In the genomic region with DNA sequence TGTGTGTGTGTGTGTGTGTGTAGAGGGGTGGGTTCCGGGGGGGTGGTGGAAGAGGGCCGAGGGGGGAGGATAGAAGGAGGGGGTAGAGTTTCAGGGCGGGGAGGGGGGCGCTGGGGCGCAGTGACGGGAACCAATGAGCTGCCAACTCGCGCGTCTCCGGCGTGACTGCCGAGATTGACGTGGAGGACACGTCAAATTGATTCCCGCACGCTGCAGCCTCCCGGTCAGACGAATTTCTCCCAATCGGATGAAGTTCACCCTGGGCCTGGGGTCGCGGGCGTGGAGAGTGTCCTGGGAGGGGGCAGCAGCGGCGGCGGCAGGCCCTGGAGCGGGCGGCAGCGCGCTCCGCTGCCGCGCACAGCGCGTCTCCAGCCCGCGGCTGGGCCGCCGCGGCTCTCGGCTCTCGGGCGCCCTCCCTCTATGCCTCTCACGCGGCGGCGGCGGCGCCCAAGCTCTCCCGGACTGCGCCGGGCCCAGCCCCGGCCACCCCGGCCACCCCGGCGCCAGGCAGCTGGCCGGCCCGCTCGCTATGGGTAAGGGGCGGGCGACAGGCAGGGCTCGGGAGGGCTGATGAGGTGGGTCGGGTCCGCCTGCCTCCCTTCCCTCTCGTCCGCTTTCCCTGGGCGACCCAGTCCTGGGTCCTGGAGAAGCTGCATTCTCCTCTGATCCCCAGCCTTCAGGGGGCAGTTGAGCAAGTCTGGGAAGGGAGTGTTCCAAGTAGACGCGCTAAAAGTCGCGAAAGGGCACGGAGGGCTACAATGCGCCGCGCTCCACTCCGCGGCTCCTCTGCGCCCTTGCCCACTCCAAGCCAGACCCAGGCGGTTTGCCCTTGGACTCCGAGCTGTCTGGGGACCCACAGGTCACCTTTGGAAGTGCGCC, we compare ENCODE assay signal across 14 cellular contexts. TPM values are rescaled to one million over a fixed set of nuclear protein-coding genes. Genes with fewer than 3 reads are reported as not detected.
DNase-seq lines count a peak whose midpoint lies in the region; ATAC-seq and TF ChIP-seq lines count a peak whose summit lies in the region.
"Had no signal": no experiment of that assay in that cellular context is flagged by ENCODE, and none has a peak within 500 bp of the region (broad histone marks: within the 10 kb centered on the region; RNA-seq: fewer than 3 reads in every experiment).

A gene (plus strand): TSS at position 199 of the 879 bp plus-strand sequence. CDS start 49 bp downstream, at position 248.

- peak; percentile 50 for TF ChIP-seq CTCF in endodermal cell (conservative IDR thresholded peaks at IDR 0.05)
- peak; percentile 43 for TF ChIP-seq CTCF in neural progenitor cell (IDR thresholded peaks at IDR 0.05)
- no peak for TF ChIP-seq CTCF in WERI-Rb-1 (IDR thresholded peaks at IDR 0.05; ENCODE audit: low read depth, low read length)

- H3K9me3 Mint-ChIP-seq in endodermal cell (no peaks in the 10 kb centered on the region), neural progenitor cell (peaks cover 3% of the 10 kb centered on the region)
- H3K9me3 Mint-ChIP-seq: activated CD8-positive, alpha-beta T cell treated with anti-CD3 and anti-CD28 coated beads for 36 hours had no signal

- no peaks in the 10 kb centered on the region for H3K79me2 ChIP-seq in neural progenitor cell (ENCODE audit: low read depth)

- H3K9ac ChIP-seq in HUES64 (ENCODE audit: low read depth, low read length): no peak within 1 kb of the TSS
- H3K9ac ChIP-seq in endodermal cell (ENCODE audit: extremely low read depth, low read length, poor library complexity, severe bottlenecking): no peak within 1 kb of the TSS
- H3K9ac ChIP-seq in neural progenitor cell: no peak within 1 kb of the TSS

- H3K9me3 ChIP-seq in HUES64 (ENCODE audit: insufficient read depth, low read depth, low read length) (no peaks in the 10 kb centered on the region), endodermal cell (ENCODE audit: control insufficient read depth, low read length) (no peaks in the 10 kb centered on the region), neural progenitor cell (ENCODE audit: low read depth) (no peaks in the 10 kb centered on the region), WERI-Rb-1 (ENCODE audit: severe bottlenecking) (peaks cover 2% of the 10 kb centered on the region)
- H3K9me3 ChIP-seq: Caco-2, heart right ventricle had no signal

- H4K20me1 ChIP-seq in neural progenitor cell (ENCODE audit: low read depth): peaks cover 92% of the 10 kb centered on the region

- no peak within 1 kb of the TSS for H3K27ac ChIP-seq in HUES64 (ENCODE audit: low read depth, low read length)
- H3K27ac ChIP-seq in endodermal cell (ENCODE audit: low read depth, low read length): no peak within 1 kb of the TSS
- no peak within 1 kb of the TSS for H3K27ac ChIP-seq in neural progenitor cell
- H3K27ac ChIP-seq in WERI-Rb-1: no peak within 1 kb of the TSS
- H3K27ac ChIP-seq: heart right ventricle had no signal

- H3K4me3 ChIP-seq in HUES64 (ENCODE audit: low read length): peak within 1 kb of the TSS; percentile 20; the same call in 1 of the 2 replicates
- peak within 1 kb of the TSS; percentile 77 for H3K4me3 ChIP-seq in endodermal cell (ENCODE audit: low read length)
- H3K4me3 ChIP-seq in neural progenitor cell: peak within 1 kb of the TSS; percentile 32
- H3K4me3 ChIP-seq in WERI-Rb-1 (ENCODE audit: low read depth, low read length): no peak within 1 kb of the TSS
- H3K4me3 ChIP-seq: heart right ventricle had no signal

- 1% methylated on average over 80 of the region's 80 CpGs for WGBS in HUES64
- WGBS in endodermal cell (ENCODE audit: insufficient coverage in 1 of 2, insufficient read length in 1 of 2), 2 experiments: 0 to 1% methylated on average over 10 to 79 of the region's 80 CpGs

- H3K4me2 ChIP-seq in neural progenitor cell: peak within 1 kb of the TSS; percentile 76

- H3K27me3 ChIP-seq in HUES64 (ENCODE audit: insufficient read depth, low read length): peaks cover 100% of the 10 kb centered on the region
- peaks cover 100% of the 10 kb centered on the region for H3K27me3 ChIP-seq in endodermal cell (ENCODE audit: control insufficient read depth, insufficient read depth, low read length, poor library complexity, severe bottlenecking)
- peaks cover 100% of the 10 kb centered on the region for H3K27me3 ChIP-seq in neural progenitor cell
- peaks cover 84% of the 10 kb centered on the region for H3K27me3 ChIP-seq in WERI-Rb-1 (ENCODE audit: insufficient read depth, low read depth, severe bottlenecking)

- H2AFZ ChIP-seq in neural progenitor cell (replicated peaks): no peak within 1 kb of the TSS

- ATAC-seq in HG02852 (IDR thresholded peaks at IDR 0.05; ENCODE audit: unreplicated experiment): no peak
- ATAC-seq: activated CD8-positive, alpha-beta T cell treated with anti-CD3 and anti-CD28 coated beads for 36 hours had no signal

- H3K27ac Mint-ChIP-seq in endodermal cell: no peak within 1 kb of the TSS
- H3K27ac Mint-ChIP-seq in neural progenitor cell: no peak within 1 kb of the TSS
- H3K27ac Mint-ChIP-seq: activated CD8-positive, alpha-beta T cell treated with anti-CD3 and anti-CD28 coated beads for 36 hours; activated naive CD8-positive, alpha-beta T cell had no signal

- peaks cover 30% of the 10 kb centered on the region for H3K4me1 Mint-ChIP-seq in endodermal cell
- peaks cover 7% of the 10 kb centered on the region for H3K4me1 Mint-ChIP-seq in neural progenitor cell

- H3F3A ChIP-seq in neural progenitor cell (ENCODE audit: low read depth): peaks cover 7% of the 10 kb centered on the region

- H3K36me3 ChIP-seq in HUES64 (ENCODE audit: insufficient read depth, low read length): no peaks in the 10 kb centered on the region
- H3K36me3 ChIP-seq in endodermal cell (ENCODE audit: control insufficient read depth, insufficient read depth, low read length): no peaks in the 10 kb centered on the region
- no peaks in the 10 kb centered on the region for H3K36me3 ChIP-seq in neural progenitor cell
- H3K36me3 ChIP-seq in WERI-Rb-1: no peaks in the 10 kb centered on the region
- H3K36me3 ChIP-seq: heart right ventricle had no signal

- peaks cover 98% of the 10 kb centered on the region for H3K27me3 Mint-ChIP-seq in endodermal cell (ENCODE audit: insufficient read depth)
- H3K27me3 Mint-ChIP-seq in neural progenitor cell (ENCODE audit: insufficient read depth, low read depth): peaks cover 91% of the 10 kb centered on the region

- no peaks in the 10 kb centered on the region for H3K36me3 Mint-ChIP-seq in endodermal cell (ENCODE audit: low read depth)
- H3K36me3 Mint-ChIP-seq in neural progenitor cell: no peaks in the 10 kb centered on the region
- H3K36me3 Mint-ChIP-seq: activated naive CD8-positive, alpha-beta T cell had no signal

- DNase-seq in DMS114 treated with DMSO at 0.1 percent for 48 hours (lab: John Stamatoyannopoulos, UW; ENCODE audit: unreplicated experiment) (peak; percentile 22), endodermal cell (peak; percentile 80), neural progenitor cell (ENCODE audit: low spot score) (peak; percentile 83), NCI-H2081 treated with DMSO at 0.1 percent for 48 hours (lab: John Stamatoyannopoulos, UW) (no peak), WERI-Rb-1 (no peak)
- DNase-seq in NK-92 treated with Interleukin-12 subunit alpha and Interleukin-12 subunit beta, amount 100 ng/mL, for 24 hours (lab: John Stamatoyannopoulos, UW): no peak
- DNase-seq: activated CD8-positive, alpha-beta T cell treated with anti-CD3 and anti-CD28 coated beads for 36 hours; Caco-2; effector CD8-positive, alpha-beta T cell; heart right ventricle; substantia nigra had no signal

- H3K4me3 Mint-ChIP-seq in endodermal cell (peak within 1 kb of the TSS; percentile 43), neural progenitor cell (peak within 1 kb of the TSS; percentile 28)
- H3K4me3 Mint-ChIP-seq: activated CD8-positive, alpha-beta T cell treated with anti-CD3 and anti-CD28 coated beads for 36 hours; activated naive CD8-positive, alpha-beta T cell had no signal

- H3K4me1 ChIP-seq in HUES64 (ENCODE audit: insufficient read depth, low read length) (peaks cover 25% of the 10 kb centered on the region), endodermal cell (ENCODE audit: control insufficient read depth, insufficient read depth, low read length) (peaks cover 19% of the 10 kb centered on the region), neural progenitor cell (peaks cover 8% of the 10 kb centered on the region)
- H3K4me1 ChIP-seq: Caco-2 had no signal

RNA-seq across cellular contexts. Expression of the gene that starts here (rescaled TPM):
- polyA plus RNA-seq in HUES64 (2013, experiment 1 of 2): not detected
- polyA plus RNA-seq in HUES64 (2013, experiment 2 of 2): not detected
- not detected for total RNA-seq in endodermal cell
- polyA plus RNA-seq in endodermal cell (2013, experiment 1 of 2): 1.7 TPM
- 3.2 TPM for polyA plus RNA-seq in endodermal cell (2013, experiment 2 of 2)
- not detected in 2 replicates for total RNA-seq in neural progenitor cell (ENCODE audit: low replicate concordance)
- total RNA-seq: activated CD8-positive, alpha-beta T cell treated with anti-CD3 and anti-CD28 coated beads for 36 hours; Caco-2; heart right ventricle had no signal
- polyA plus RNA-seq: heart right ventricle had no signal

Comparison
In these comparisons a context has a peak if more than half of its experiments do, and no peak if none do; other contexts are left out.
1. Peak in DNase-seq, H3K4me3 ChIP-seq and H3K4me2 ChIP-seq in neural progenitor cell; RNA of the gene not detected or under 1 TPM.
2. DNase-seq: peak in DMS114 treated with DMSO at 0.1 percent for 48 hours (single experiment) and endodermal cell (single experiment); none in NCI-H2081 treated with DMSO at 0.1 percent for 48 hours (single experiment), NK-92 treated with Interleukin-12 subunit alpha and Interleukin-12 subunit beta, amount 100 ng/mL, for 24 hours (single experiment) and WERI-Rb-1 (single experiment).